In the genomic region with DNA sequence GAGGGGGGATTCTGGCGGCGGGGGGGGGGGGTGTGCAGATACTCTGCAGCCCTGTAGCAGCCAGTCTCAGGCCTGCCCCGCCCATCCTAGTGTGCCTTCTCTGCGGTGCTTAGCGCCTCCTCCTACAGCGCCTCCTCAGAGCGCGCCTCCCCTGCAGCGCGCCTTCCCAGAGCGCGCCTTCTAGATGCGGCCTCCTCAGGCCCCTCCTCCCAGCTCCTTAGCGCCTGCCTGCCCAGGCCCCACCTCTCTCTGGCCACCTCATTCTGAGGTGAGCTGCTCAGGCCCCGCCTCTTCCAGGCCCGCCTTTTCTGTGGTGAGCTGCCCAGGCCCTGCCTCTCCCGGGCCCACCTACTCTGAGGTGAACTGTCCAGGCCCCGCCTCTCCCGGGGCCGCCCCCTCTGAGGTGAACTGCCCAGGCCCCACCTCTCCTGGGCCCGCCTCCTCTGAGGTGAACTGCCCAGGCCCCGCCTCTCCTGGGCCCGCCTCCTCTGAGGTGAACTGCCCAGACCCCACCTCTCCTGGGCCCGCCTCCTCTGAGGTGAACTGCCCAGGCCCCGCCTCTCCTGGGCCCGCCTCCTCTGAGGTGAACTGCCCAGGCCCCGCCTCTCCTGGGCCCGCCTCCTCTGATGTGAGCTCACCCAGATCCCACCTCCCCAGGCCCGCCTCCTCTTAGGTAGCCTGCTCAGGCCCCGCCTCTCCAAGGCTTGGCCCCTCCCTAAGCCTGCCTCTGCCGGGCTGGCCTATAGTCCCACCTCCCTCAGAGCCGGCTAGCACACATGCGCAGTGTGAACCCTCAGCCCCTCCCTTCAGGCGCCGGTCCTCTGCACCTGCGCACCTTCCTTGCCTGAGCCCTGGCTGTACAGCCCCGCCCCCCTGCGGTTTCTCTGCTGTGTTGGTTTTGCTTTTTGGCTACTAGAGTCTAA, we compare ENCODE assay signal across 8 cellular contexts. TPM values are rescaled to one million over a fixed set of nuclear protein-coding genes. Genes with fewer than 3 reads are reported as not detected.
A peak's percentile ranks its signal among the peaks of the same experiment; 100 is the strongest.
DNase-seq lines count a peak whose midpoint lies in the region; ATAC-seq and TF ChIP-seq lines count a peak whose summit lies in the region.

No MANE protein-coding gene starts in this region.

- WGBS in lung, 2 donors: 52 to 57% methylated on average over 28 to 38 of the region's 38 CpGs

- no peak for TF ChIP-seq CTCF in lung (IDR thresholded peaks at IDR 0.05; ENCODE audit: control extremely low read depth, extremely low read depth)

- peaks cover 12% of the 10 kb centered on the region for H3K4me1 Mint-ChIP-seq in activated CD4-positive, alpha-beta memory T cell treated with anti-CD3 and anti-CD28 coated beads for 36 hours (ENCODE audit: low read depth)

- peaks cover 9% of the 10 kb centered on the region for H3K9me3 Mint-ChIP-seq in activated CD4-positive, alpha-beta memory T cell treated with anti-CD3 and anti-CD28 coated beads for 36 hours

- no peak overlapping the region; the same call in 1 of the 2 replicates for H3K4me2 ChIP-seq in BLaER1

- H3K27ac ChIP-seq in BLaER1 (no peak overlapping the region), lung (ENCODE audit: low read depth in 1 of 2, low read length in 1 of 2) (no peak overlapping the region)

- CTCF ChIA-PET in activated CD4-positive, alpha-beta memory T cell treated with anti-CD3 and anti-CD28 coated beads for 36 hours (lab: Charles Lee): interaction anchor here (1.1 to 4.0 kb wide), 2 partner anchors 37 to 209 kb away, joined by 3 to 16 read pairs; no protein-coding TSS in a partner anchor

- no peak overlapping the region for H3K27ac Mint-ChIP-seq in activated CD4-positive, alpha-beta memory T cell treated with anti-CD3 and anti-CD28 coated beads for 36 hours

- H3K4me1 ChIP-seq in BLaER1: peaks cover 22% of the 10 kb centered on the region
- H3K4me1 ChIP-seq in lung (ENCODE audit: control insufficient read depth in 2 of 2, insufficient read depth in 2 of 2, low read length in 2 of 2): peaks cover 0 to 3% of the 10 kb centered on the region in 2 donors

- H3K9me3 ChIP-seq in BLaER1 (peaks cover 23% of the 10 kb centered on the region), lung (ENCODE audit: control insufficient read depth in 2 of 2, insufficient read depth in 1 of 2, low read length in 1 of 2) (peaks cover 0 to 2% of the 10 kb centered on the region in 2 donors)

- ATAC-seq in GM19455 (IDR thresholded peaks at IDR 0.05; ENCODE audit: unreplicated experiment) (peak; percentile 79), HG03571 (IDR thresholded peaks at IDR 0.05; ENCODE audit: unreplicated experiment) (peak; percentile 80), lung (ENCODE audit: insufficient read depth, low FRiP score) (peak; percentile 84)

- H3K4me3 ChIP-seq in BLaER1: peak overlapping the region; percentile 72; the same call in 1 of the 2 replicates
- no peak overlapping the region for H3K4me3 ChIP-seq in lung

- intact Hi-C loops in activated CD4-positive, alpha-beta memory T cell treated with anti-CD3 and anti-CD28 coated beads for 36 hours (cut with micrococcal nuclease): loop anchor here (1.0 to 10.0 kb wide), 7 partner anchors 37 to 1667 kb away; a partner anchor contains a TSS

- peaks cover 16% of the 10 kb centered on the region for H3K27me3 Mint-ChIP-seq in activated CD4-positive, alpha-beta memory T cell treated with anti-CD3 and anti-CD28 coated beads for 36 hours

- peaks cover 9% of the 10 kb centered on the region for H3K27me3 ChIP-seq in BLaER1
- H3K27me3 ChIP-seq in lung (ENCODE audit: control insufficient read depth, insufficient read depth): no peaks in the 10 kb centered on the region

- no peaks in the 10 kb centered on the region for H4K20me1 ChIP-seq in BLaER1

- POLR2A ChIA-PET in activated CD4-positive, alpha-beta memory T cell treated with anti-CD3 and anti-CD28 coated beads for 36 hours (lab: Charles Lee): no interaction called here

- peak overlapping the region; percentile 85 for H3K4me3 Mint-ChIP-seq in activated CD4-positive, alpha-beta memory T cell treated with anti-CD3 and anti-CD28 coated beads for 36 hours

- H3K36me3 ChIP-seq in BLaER1 (no peaks in the 10 kb centered on the region), lung (ENCODE audit: control insufficient read depth in 2 of 2, insufficient read depth in 2 of 2, low read length in 2 of 2) (no peaks in the 10 kb centered on the region)

- peak; percentile 96 for DNase-seq in NCI-H82 (lab: John Stamatoyannopoulos, UW)
- DNase-seq in activated CD4-positive, alpha-beta memory T cell treated with anti-CD3 and anti-CD28 coated beads for 36 hours: peak; percentile 95
- DNase-seq in dermis blood vessel endothelial cell: peak; percentile 96
- DNase-seq in lung (ENCODE audit: low spot score): peak; percentile 94
- DNase-seq in stimulated activated CD4-positive, alpha-beta T cell treated with anti-CD3 and anti-CD28 coated beads, TNF-alpha, amount 100 ng/mL, for 1 hour (ENCODE audit: low read depth in 3 of 3, low spot score in 1 of 3): peak; percentile 87 to 91 (median 87)

- no peak overlapping the region for H3K9ac ChIP-seq in BLaER1

- no peaks in the 10 kb centered on the region for H3K36me3 Mint-ChIP-seq in activated CD4-positive, alpha-beta memory T cell treated with anti-CD3 and anti-CD28 coated beads for 36 hours

RNA-seq across cellular contexts. Expression of a gene that starts 2.1 kb away (rescaled TPM):
- under 1 TPM; 0.50 to 0.92 TPM for total RNA-seq in activated CD4-positive, alpha-beta memory T cell treated with anti-CD3 and anti-CD28 coated beads for 36 hours
- total RNA-seq in dermis blood vessel endothelial cell (82.5 and 85.4 TPM in 2 replicates), lung (100 to 1,000 TPM in 1 of 2 donors, 10 to 100 TPM in 1; 42.7 to 171 TPM)
- 10 to 100 TPM; 22.9 to 23.2 TPM for polyA plus RNA-seq in lung

Comparison
In these comparisons a context has a peak if more than half of its experiments do, and no peak if none do; other contexts are left out.
1. RNA of a gene that starts 2.1 kb away (total RNA-seq): 42.7 to 171 TPM in lung and 82.5 to 85.4 TPM in dermis blood vessel endothelial cell; 0.50 to 0.92 TPM in activated CD4-positive, alpha-beta memory T cell treated with anti-CD3 and anti-CD28 coated beads for 36 hours; every median in the first group is over 10 times any median in the second.
2. Peak in every context shown above with its lines, with median percentiles within 50 percentile points of each other: ATAC-seq and DNase-seq.